ENCODE assay signal across 40 cellular contexts in the genomic region with DNA sequence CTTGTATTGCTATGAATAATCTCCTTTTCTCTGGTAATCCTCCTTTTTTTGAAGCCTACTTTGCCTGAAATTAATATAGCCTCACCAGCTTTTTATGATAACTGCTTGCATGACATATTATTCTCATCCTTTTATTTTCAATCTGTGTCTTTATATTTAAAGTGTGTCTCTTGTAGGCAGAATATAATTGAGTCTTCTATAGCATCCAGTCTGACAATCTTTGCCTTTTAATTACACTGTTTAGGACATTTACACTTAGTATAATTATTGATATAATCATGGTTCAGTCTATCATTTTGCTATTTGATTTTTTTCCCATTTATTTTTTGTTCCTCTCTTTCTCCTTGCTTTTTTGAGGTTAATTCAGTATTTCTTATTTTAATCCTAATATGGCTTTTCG.
"Had no signal": no experiment of that assay in that cellular context is flagged by ENCODE, and none has a peak within 500 bp of the region (broad histone marks: within the 10 kb centered on the region; RNA-seq: fewer than 3 reads in every experiment).

No MANE protein-coding gene starts in this region.

- ATAC-seq: activated naive CD4-positive, alpha-beta T cell treated with anti-CD3 and anti-CD28 coated beads, Interleukin-2, amount 50 U/mL, for 72 hours; activated naive CD8-positive, alpha-beta T cell treated with anti-CD3 and anti-CD28 coated beads, Interleukin-2, amount 50 U/mL, for 24 hours; activated T-cell treated with anti-CD3 and anti-CD28 coated beads, Interleukin-2, amount 50 U/mL, for 4 hours; activated T-cell treated with anti-CD3 and anti-CD28 coated beads, Interleukin-2, amount 50 U/mL, for 72 hours; activated T-helper 17 cell treated with anti-CD3 and anti-CD28 coated beads, Interleukin-2, amount 50 U/mL, for 72 hours; body of pancreas had no signal

- H3K4me3 Mint-ChIP-seq: activated naive CD4-positive, alpha-beta T cell treated with anti-CD3 and anti-CD28 coated beads for 36 hours; activated naive CD4-positive, alpha-beta T cell treated with anti-CD3 and anti-CD28 coated beads, Interleukin-2, amount 10 ng/mL, durations not matched to agents 7 days and 5 days; activated naive CD4-positive, alpha-beta T cell treated with anti-CD3 and anti-CD28 coated beads, Interleukin-2, amount 50 U/mL, for 24 hours; activated naive CD8-positive, alpha-beta T cell; activated naive CD8-positive, alpha-beta T cell treated with anti-CD3 and anti-CD28 coated beads for 36 hours; activated naive CD8-positive, alpha-beta T cell treated with anti-CD3 and anti-CD28 coated beads, Interleukin-2, amount 10 ng/mL, durations not matched to agents 7 days and 5 days; activated naive CD8-positive, alpha-beta T cell treated with anti-CD3 and anti-CD28 coated beads, Interleukin-2, amount 50 U/mL, for 24 hours; activated T-cell treated with anti-CD3 and anti-CD28 coated beads, Interleukin-2, amount 50 U/mL, for 24 hours; activated T-cell treated with anti-CD3 and anti-CD28 coated beads, Interleukin-2, amount 50 U/mL, for 4 hours; activated T-cell treated with anti-CD3 and anti-CD28 coated beads, Interleukin-2, amount 50 U/mL, for 72 hours; activated T-helper 1 cell treated with anti-CD3 and anti-CD28 coated beads, Interleukin-12 subunit alpha, Interleukin-12 subunit beta, Interleukin-2, Interleukin-4 antibody, amounts not matched to agents 30 ng/mL and 10 ng/mL and 1 ng/mL, durations not matched to agents 14 hours and 24 hours and 36 hours; activated T-helper 17 cell treated with anti-CD3 and anti-CD28 coated beads, Interleukin-2, amount 50 U/mL, for 72 hours; brain; central memory CD8-positive, alpha-beta T cell had no signal

- H3K4me1 ChIP-seq: adrenal gland, ascending aorta, breast epithelium had no signal

- H3K27me3 ChIP-seq: adrenal gland, ascending aorta, body of pancreas, brain microvascular endothelial cell, breast epithelium, cardiac muscle cell had no signal

- H3K9me3 ChIP-seq: adrenal gland had no signal

- FAIRE-seq: astrocyte, bronchial epithelial cell had no signal

- H3K4me1 Mint-ChIP-seq: activated naive CD4-positive, alpha-beta T cell treated with anti-CD3 and anti-CD28 coated beads, Interleukin-2, amount 10 ng/mL, durations not matched to agents 7 days and 5 days; activated naive CD4-positive, alpha-beta T cell treated with anti-CD3 and anti-CD28 coated beads, Interleukin-2, amount 50 U/mL, for 24 hours; activated naive CD8-positive, alpha-beta T cell treated with anti-CD3 and anti-CD28 coated beads for 36 hours; activated naive CD8-positive, alpha-beta T cell treated with anti-CD3 and anti-CD28 coated beads, Interleukin-2, amount 10 ng/mL, durations not matched to agents 7 days and 5 days; activated naive CD8-positive, alpha-beta T cell treated with anti-CD3 and anti-CD28 coated beads, Interleukin-2, amount 50 U/mL, for 24 hours; activated T-helper 17 cell treated with anti-CD3 and anti-CD28 coated beads, Interleukin-2, amount 50 U/mL, for 72 hours; brain; central memory CD8-positive, alpha-beta T cell had no signal

- DNase-seq: activated effector memory CD4-positive, alpha-beta T cell treated with anti-CD3 and anti-CD28 coated beads, Interleukin-2, amount 50 U/mL, for 16 hours; activated effector memory CD4-positive, alpha-beta T cell treated with Interleukin-2 at 50 U/mL for 16 hours; activated gamma-delta T cell; activated gamma-delta T cell treated with Interleukin-2 at 50 U/mL for 16 hours; activated naive CD4-positive, alpha-beta T cell; activated naive CD4-positive, alpha-beta T cell treated with anti-CD3 and anti-CD28 coated beads for 36 hours; activated naive CD4-positive, alpha-beta T cell treated with anti-CD3 and anti-CD28 coated beads, Interleukin-2, amount 10 ng/mL, durations not matched to agents 7 days and 5 days; activated naive CD4-positive, alpha-beta T cell treated with anti-CD3 and anti-CD28 coated beads, Interleukin-2, amount 50 U/mL, for 16 hours; activated naive CD4-positive, alpha-beta T cell treated with Interleukin-2 at 50 U/mL for 16 hours; activated naive CD8-positive, alpha-beta T cell treated with anti-CD3 and anti-CD28 coated beads for 36 hours; activated naive CD8-positive, alpha-beta T cell treated with anti-CD3 and anti-CD28 coated beads, Interleukin-2, amount 10 ng/mL, durations not matched to agents 7 days and 5 days; activated naive CD8-positive, alpha-beta T cell treated with anti-CD3 and anti-CD28 coated beads, Interleukin-2, amount 50 U/mL, for 24 hours; activated T-cell treated with anti-CD3 and anti-CD28 coated beads, Interleukin-2, amount 50 U/mL, for 1 hour; activated T-cell treated with anti-CD3 and anti-CD28 coated beads, Interleukin-2, amount 50 U/mL, for 24 hours; activated T-cell treated with anti-CD3 and anti-CD28 coated beads, Interleukin-2, amount 50 U/mL, for 4 hours; activated T-cell treated with anti-CD3 and anti-CD28 coated beads, Interleukin-2, amount 50 U/mL, for 48 hours; activated T-cell treated with anti-CD3 and anti-CD28 coated beads, Interleukin-2, amount 50 U/mL, for 72 hours; adrenal gland; amniotic stem cell; amygdala; anterior cingulate cortex; aorta; body of pancreas; brain microvascular endothelial cell; caudate nucleus; central memory CD4-positive, alpha-beta T cell; cerebellar nuclear complex had no signal

- H3K36me3 Mint-ChIP-seq: activated naive CD4-positive, alpha-beta T cell treated with anti-CD3 and anti-CD28 coated beads, Interleukin-2, amount 10 ng/mL, durations not matched to agents 7 days and 5 days; activated naive CD8-positive, alpha-beta T cell; activated naive CD8-positive, alpha-beta T cell treated with anti-CD3 and anti-CD28 coated beads for 36 hours; activated naive CD8-positive, alpha-beta T cell treated with anti-CD3 and anti-CD28 coated beads, Interleukin-2, amount 10 ng/mL, durations not matched to agents 7 days and 5 days; brain had no signal

- H3K27ac Mint-ChIP-seq: activated naive CD4-positive, alpha-beta T cell treated with anti-CD3 and anti-CD28 coated beads for 36 hours; activated naive CD4-positive, alpha-beta T cell treated with anti-CD3 and anti-CD28 coated beads, Interleukin-2, amount 10 ng/mL, durations not matched to agents 7 days and 5 days; activated naive CD4-positive, alpha-beta T cell treated with anti-CD3 and anti-CD28 coated beads, Interleukin-2, amount 50 U/mL, for 24 hours; activated naive CD4-positive, alpha-beta T cell treated with anti-CD3 and anti-CD28 coated beads, Interleukin-2, amount 50 U/mL, for 72 hours; activated naive CD8-positive, alpha-beta T cell; activated naive CD8-positive, alpha-beta T cell treated with anti-CD3 and anti-CD28 coated beads for 36 hours; activated naive CD8-positive, alpha-beta T cell treated with anti-CD3 and anti-CD28 coated beads, Interleukin-2, amount 10 ng/mL, durations not matched to agents 7 days and 5 days; activated naive CD8-positive, alpha-beta T cell treated with anti-CD3 and anti-CD28 coated beads, Interleukin-2, amount 50 U/mL, for 24 hours; activated T-cell treated with anti-CD3 and anti-CD28 coated beads, Interleukin-2, amount 50 U/mL, for 24 hours; activated T-cell treated with anti-CD3 and anti-CD28 coated beads, Interleukin-2, amount 50 U/mL, for 72 hours; activated T-helper 1 cell treated with anti-CD3 and anti-CD28 coated beads, Interleukin-12 subunit alpha, Interleukin-12 subunit beta, Interleukin-2, Interleukin-4 antibody, amounts not matched to agents 30 ng/mL and 10 ng/mL and 1 ng/mL, durations not matched to agents 14 hours and 24 hours and 36 hours; activated T-helper 17 cell treated with anti-CD3 and anti-CD28 coated beads, Interleukin-2, amount 50 U/mL, for 72 hours; activated T-helper 2 cell treated with anti-CD3 and anti-CD28 coated beads, Interferon-gamma antibody, Interleukin-2, Interleukin-4, amounts not matched to agents 10 μg/mL and 5 μg/mL and 100 μg/mL, durations not matched to agents 14 hours and 24 hours and 36 hours; brain had no signal

- H3K4me3 ChIP-seq: adrenal gland, ascending aorta, body of pancreas, breast epithelium, cardiac muscle cell had no signal

- H3K36me3 ChIP-seq: adrenal gland, ascending aorta, brain microvascular endothelial cell, breast epithelium, cardiac muscle cell had no signal

- H3K27ac ChIP-seq: adrenal gland, ascending aorta, body of pancreas, brain microvascular endothelial cell, breast epithelium, cardiac muscle cell had no signal
